ENCODE assay signal across 31 cellular contexts in genomic region chr2:112340868-112341267, GRCh38.
"Had no signal": no experiment of that assay in that cellular context is flagged by ENCODE, and none has a peak within 500 bp of the region (broad histone marks: within the 10 kb centered on the region; RNA-seq: fewer than 3 reads in every experiment).

No MANE protein-coding gene starts in this region.

- H3K36me3 ChIP-seq: adrenal gland, brain microvascular endothelial cell, breast epithelium had no signal

- DNase-seq: activated B cell treated with CpG ODN at 0.5 μM for 24 hours; activated CD4-positive, alpha-beta memory T cell treated with anti-CD3 and anti-CD28 coated beads for 36 hours; activated CD4-positive, alpha-beta T cell treated with anti-CD3 and anti-CD28 coated beads for 4 hours; activated CD4-positive, alpha-beta T cell treated with anti-CD3 and anti-CD28 coated beads, Interleukin-2, amount 10 ng/mL, durations not matched to agents 24 days and 14 days; activated CD4-positive, alpha-beta T cell treated with anti-CD3 and anti-CD28 coated beads, Interleukin-2, amount 50 U/mL, for 1 hour; activated CD4-positive, alpha-beta T cell treated with anti-CD3 and anti-CD28 coated beads, Interleukin-2, amount 50 U/mL, for 4 hours; activated CD4-positive, CD25-positive, alpha-beta regulatory T cell treated with anti-CD3 and anti-CD28 coated beads, Interleukin-2, amount 50 U/mL, for 72 hours; activated CD8-positive, alpha-beta memory T cell treated with anti-CD3 and anti-CD28 coated beads, Interleukin-2, amount 50 U/mL, for 4 hours; activated CD8-positive, alpha-beta T cell treated with anti-CD3 and anti-CD28 coated beads for 36 hours; activated effector memory CD4-positive, alpha-beta T cell treated with Interleukin-2 at 50 U/mL for 16 hours; activated gamma-delta T cell; activated naive CD4-positive, alpha-beta T cell treated with anti-CD3 and anti-CD28 coated beads, Interleukin-2, amount 10 ng/mL, durations not matched to agents 7 days and 5 days; activated naive CD4-positive, alpha-beta T cell treated with Interleukin-2 at 50 U/mL for 16 hours; activated naive CD8-positive, alpha-beta T cell treated with anti-CD3 and anti-CD28 coated beads, Interleukin-2, amount 10 ng/mL, durations not matched to agents 7 days and 5 days; activated T-cell treated with anti-CD3 and anti-CD28 coated beads for 4 hours; activated T-cell treated with anti-CD3 and anti-CD28 coated beads, Interleukin-2, amount 50 U/mL, for 1 hour; activated T-cell treated with anti-CD3 and anti-CD28 coated beads, Interleukin-2, amount 50 U/mL, for 4 hours; adrenal gland; amniotic stem cell; aorta; body of pancreas; brain microvascular endothelial cell; central memory CD4-positive, alpha-beta T cell; SW 1271; T-helper 1 cell; T-helper 2 cell; T-helper 9 cell had no signal

- H3K27ac ChIP-seq: adrenal gland, body of pancreas, brain microvascular endothelial cell, breast epithelium, VCaP had no signal

- H3K4me3 ChIP-seq: adrenal gland, body of pancreas, breast epithelium had no signal

- ATAC-seq: activated CD8-positive, alpha-beta T cell treated with anti-CD3 and anti-CD28 coated beads for 36 hours; activated T-cell treated with anti-CD3 and anti-CD28 coated beads, Interleukin-2, amount 50 U/mL, for 4 hours; body of pancreas had no signal

- H3K27me3 ChIP-seq: adrenal gland, body of pancreas, brain microvascular endothelial cell, breast epithelium had no signal

- H3K4me1 ChIP-seq: adrenal gland, body of pancreas, breast epithelium had no signal

- FAIRE-seq: astrocyte, TTC549 had no signal

- H3K9me3 ChIP-seq: adrenal gland, body of pancreas, breast epithelium had no signal
